ENCODE assay signal across 2 cellular contexts in the genomic region with DNA sequence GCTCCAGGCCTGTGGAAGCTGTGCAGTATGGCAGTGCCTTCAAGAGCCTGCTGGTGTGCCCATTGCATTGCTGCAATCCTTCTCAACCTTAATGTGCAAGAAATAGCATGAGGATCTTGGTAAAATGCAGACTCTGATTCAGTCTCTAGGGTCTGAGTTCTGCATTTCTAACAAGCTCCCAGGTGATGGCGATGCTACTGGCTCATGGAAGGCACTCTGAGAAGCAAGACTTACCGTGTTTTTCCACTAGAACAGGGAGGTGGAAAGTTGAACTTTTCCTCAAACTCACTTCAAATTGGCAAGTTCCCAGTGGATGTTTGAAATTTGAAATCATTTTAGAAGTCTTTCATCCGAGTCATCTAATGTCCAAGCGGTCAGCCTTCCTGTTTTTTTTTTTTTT.
TF ChIP-seq lines count a peak whose summit lies in the region.

No MANE protein-coding gene starts in this region.

TF ChIP-seq in SK-N-SH treated with all-trans-retinoic acid at 6 μM for 48 hours, 23 proteins besides CTCF, POLR2A, EP300 and RAD21 (continued from another document):
- TF ChIP-seq CREB5 (CRISPR knock-in tag; IDR thresholded peaks at IDR 0.05; ENCODE audit: low read depth) (no peak), ZC3H10 (CRISPR knock-in tag; IDR thresholded peaks at IDR 0.05) (no peak)

TF ChIP-seq in SK-N-SH, 30 proteins besides CTCF, POLR2A, EP300 and RAD21:
- TF ChIP-seq REST (IDR thresholded peaks at IDR 0.05; ENCODE audit: low read depth, low read length), result no peak
- TF ChIP-seq, protein P1, sequence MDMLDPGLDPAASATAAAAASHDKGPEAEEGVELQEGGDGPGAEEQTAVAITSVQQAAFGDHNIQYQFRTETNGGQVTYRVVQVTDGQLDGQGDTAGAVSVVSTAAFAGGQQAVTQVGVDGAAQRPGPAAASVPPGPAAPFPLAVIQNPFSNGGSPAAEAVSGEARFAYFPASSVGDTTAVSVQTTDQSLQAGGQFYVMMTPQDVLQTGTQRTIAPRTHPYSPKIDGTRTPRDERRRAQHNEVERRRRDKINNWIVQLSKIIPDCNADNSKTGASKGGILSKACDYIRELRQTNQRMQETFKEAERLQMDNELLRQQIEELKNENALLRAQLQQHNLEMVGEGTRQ (IDR thresholded peaks at IDR 0.05; ENCODE audit: borderline replicate concordance, low read depth, low read length), result no peak
- no peak for TF ChIP-seq TCF12 (IDR thresholded peaks at IDR 0.05)
- no peak for TF ChIP-seq RXRA (IDR thresholded peaks at IDR 0.05; ENCODE audit: borderline replicate concordance, low read depth)
- no peak for TF ChIP-seq YY1 (IDR thresholded peaks at IDR 0.05; ENCODE audit: low read depth)
- TF ChIP-seq MEF2A (IDR thresholded peaks at IDR 0.05; ENCODE audit: borderline replicate concordance, low read depth), result no peak
- TF ChIP-seq SIN3A (IDR thresholded peaks at IDR 0.05; ENCODE audit: borderline replicate concordance, low read depth, low read length), result no peak
- no peak for TF ChIP-seq RFX5 (IDR thresholded peaks at IDR 0.05; ENCODE audit: low read length)
- TF ChIP-seq FOXJ3 (CRISPR knock-in tag; IDR thresholded peaks at IDR 0.05), result no peak
- no peak for TF ChIP-seq GATA2 (CRISPR knock-in tag; IDR thresholded peaks at IDR 0.05)
- TF ChIP-seq TEAD4 (IDR thresholded peaks at IDR 0.05; ENCODE audit: borderline replicate concordance, insufficient read depth), result no peak
- no peak for TF ChIP-seq CHD2 (IDR thresholded peaks at IDR 0.05; ENCODE audit: low read length, partially characterized antibody)
- no peak for TF ChIP-seq FOXM1 (IDR thresholded peaks at IDR 0.05; ENCODE audit: low read depth)
- no peak for TF ChIP-seq ELF1 (IDR thresholded peaks at IDR 0.05)
- no peak for TF ChIP-seq SMC3 (IDR thresholded peaks at IDR 0.05; ENCODE audit: low read depth, low read length)
- TF ChIP-seq, protein P2, sequence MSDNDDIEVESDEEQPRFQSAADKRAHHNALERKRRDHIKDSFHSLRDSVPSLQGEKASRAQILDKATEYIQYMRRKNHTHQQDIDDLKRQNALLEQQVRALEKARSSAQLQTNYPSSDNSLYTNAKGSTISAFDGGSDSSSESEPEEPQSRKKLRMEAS (IDR thresholded peaks at IDR 0.05; ENCODE audit: low read depth), result no peak
